ENCODE assay signal across 8 cellular contexts in the genomic region with DNA sequence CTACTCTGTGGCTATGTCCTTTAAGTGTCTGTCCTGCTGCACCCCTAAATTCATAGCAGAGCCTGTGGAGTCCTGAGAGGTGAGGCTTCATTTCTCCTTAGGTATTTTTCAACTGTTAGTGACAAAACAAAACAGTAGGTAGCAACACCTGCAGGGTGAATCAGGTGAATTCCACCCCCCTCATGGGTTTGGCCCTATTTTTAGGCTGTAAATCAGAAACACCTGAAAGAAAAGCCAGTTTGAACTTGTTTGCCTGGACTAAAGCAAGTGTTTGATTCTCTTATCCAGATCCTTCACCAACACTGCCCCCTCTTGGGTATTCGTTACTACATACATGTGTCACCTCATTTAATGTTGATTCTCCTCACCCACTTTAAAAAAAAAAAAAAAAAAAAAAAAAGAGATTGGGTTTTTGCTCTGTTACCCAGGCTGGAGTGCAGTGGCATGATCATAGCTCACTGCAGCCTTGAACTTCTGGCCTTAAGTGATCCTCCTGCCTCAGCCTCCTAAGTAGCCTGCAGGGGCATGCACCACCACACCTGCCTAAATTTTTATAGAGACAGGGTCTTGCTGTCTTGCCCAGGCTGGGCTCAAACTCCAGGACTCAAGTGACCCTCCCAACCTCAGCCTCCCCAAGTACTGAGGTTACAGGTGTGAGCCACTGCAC. TPM values are rescaled to one million over a fixed set of nuclear protein-coding genes. Genes with fewer than 3 reads are reported as not detected.
DNase-seq lines count a peak whose midpoint lies in the region; ATAC-seq and TF ChIP-seq lines count a peak whose summit lies in the region.

No MANE protein-coding gene starts in this region.

- peak in 2 of 3 donors; percentile 20 to 47 for DNase-seq in stimulated activated CD4-positive, alpha-beta T cell treated with anti-CD3 and anti-CD28 coated beads, Interleukin-12 subunit alpha, Interleukin-12 subunit beta, amount 100 ng/mL, for 48 hours (ENCODE audit: low read depth in 2 of 3, low spot score in 1 of 3)
- no peak for DNase-seq in stimulated activated CD4-positive, alpha-beta T cell treated with anti-CD3 and anti-CD28 coated beads, Interleukin-1b, Interleukin-23, amount 100 ng/mL, for 48 hours
- DNase-seq in NCI-H2171 treated with DMSO at 0.1 percent for 48 hours (lab: John Stamatoyannopoulos, UW) (peak; percentile 58), WTC11 (ENCODE audit: low spot score) (no peak), osteoblast (ENCODE audit: insufficient read length, low spot score, missing footprints) (peak; percentile 70), SKM-1 treated with dmso at 0.1 percent for 144 hours (lab: John Stamatoyannopoulos, UW; ENCODE audit: unreplicated experiment) (no peak)

- no peak overlapping the region for H2AFZ ChIP-seq in osteoblast (ENCODE audit: low read length)

- no peaks in the 10 kb centered on the region for H3K36me3 Mint-ChIP-seq in WTC11

- no peaks in the 10 kb centered on the region for H3K4me1 ChIP-seq in osteoblast (ENCODE audit: insufficient read depth, low read length)

- no peak overlapping the region for H3K27ac ChIP-seq in osteoblast (ENCODE audit: low read depth, low read length)

- no peak overlapping the region for H3K4me2 ChIP-seq in osteoblast (ENCODE audit: insufficient read depth, low read length)

- peaks cover 12% of the 10 kb centered on the region for H3K27me3 ChIP-seq in osteoblast (ENCODE audit: insufficient read depth, low read length)

- POLR2A ChIA-PET in WTC11 (lab: Charles Lee) = no interaction called here

- peak overlapping the region; percentile 95 for H3K27ac Mint-ChIP-seq in WTC11

- peaks cover 15% of the 10 kb centered on the region for H3K4me1 Mint-ChIP-seq in WTC11

- TF ChIP-seq CTCF in WTC11 (IDR thresholded peaks at IDR 0.05) = 0 out of 2 replicates have a peak, but pooled peaks have one; percentile 16
- TF ChIP-seq CTCF in osteoblast (IDR thresholded peaks at IDR 0.05; ENCODE audit: extremely low read depth, low read depth, low read length) = peak; percentile 53

- H3K27me3 Mint-ChIP-seq in WTC11 (ENCODE audit: low read depth) = no peaks in the 10 kb centered on the region

- no peaks in the 10 kb centered on the region for H3K9me3 ChIP-seq in osteoblast (ENCODE audit: low read depth, low read length)

- no peak overlapping the region for H3K4me3 ChIP-seq in osteoblast (ENCODE audit: insufficient read depth, low read length)

- CTCF ChIA-PET in WTC11 (lab: Charles Lee) = interaction anchor here (0.6 to 4.2 kb wide), 4 partner anchors 9 to 1157 kb away, joined by 3 to 41 read pairs (median 4); no protein-coding TSS in a partner anchor

- no peaks in the 10 kb centered on the region for H4K20me1 ChIP-seq in osteoblast (ENCODE audit: insufficient read depth, low read length)

- H3K9me3 Mint-ChIP-seq in WTC11 = no peaks in the 10 kb centered on the region

- no peaks in the 10 kb centered on the region for H3K36me3 ChIP-seq in osteoblast (ENCODE audit: insufficient read depth, low read length)

- no peaks in the 10 kb centered on the region for H3K79me2 ChIP-seq in osteoblast (ENCODE audit: insufficient read depth, low read length)

- no peak overlapping the region for H3K4me3 Mint-ChIP-seq in WTC11

- ATAC-seq in HG02763 (IDR thresholded peaks at IDR 0.05; ENCODE audit: unreplicated experiment) = peak; percentile 58
- peak; percentile 81 for ATAC-seq in WTC11
- ATAC-seq in esophagus mucosa = peak; percentile 91

TF ChIP-seq in WTC11, 78 proteins besides CTCF, POLR2A, EP300 and RAD21:
- TF ChIP-seq MYBL2 (CRISPR knock-in tag; IDR thresholded peaks at IDR 0.05) (no peak), TCF7 (CRISPR knock-in tag; IDR thresholded peaks at IDR 0.05; ENCODE audit: low read depth) (no peak), MXD4 (CRISPR knock-in tag; IDR thresholded peaks at IDR 0.05; ENCODE audit: borderline replicate concordance) (no peak), ZNF121 (CRISPR knock-in tag; IDR thresholded peaks at IDR 0.05) (peak; percentile 96), GTF2I (CRISPR knock-in tag; conservative IDR thresholded peaks at IDR 0.05) (peak; percentile 71; the same call in 1 of the 2 replicates), EMX1 (CRISPR knock-in tag; IDR thresholded peaks at IDR 0.05) (no peak)
- TF ChIP-seq, protein P1, sequence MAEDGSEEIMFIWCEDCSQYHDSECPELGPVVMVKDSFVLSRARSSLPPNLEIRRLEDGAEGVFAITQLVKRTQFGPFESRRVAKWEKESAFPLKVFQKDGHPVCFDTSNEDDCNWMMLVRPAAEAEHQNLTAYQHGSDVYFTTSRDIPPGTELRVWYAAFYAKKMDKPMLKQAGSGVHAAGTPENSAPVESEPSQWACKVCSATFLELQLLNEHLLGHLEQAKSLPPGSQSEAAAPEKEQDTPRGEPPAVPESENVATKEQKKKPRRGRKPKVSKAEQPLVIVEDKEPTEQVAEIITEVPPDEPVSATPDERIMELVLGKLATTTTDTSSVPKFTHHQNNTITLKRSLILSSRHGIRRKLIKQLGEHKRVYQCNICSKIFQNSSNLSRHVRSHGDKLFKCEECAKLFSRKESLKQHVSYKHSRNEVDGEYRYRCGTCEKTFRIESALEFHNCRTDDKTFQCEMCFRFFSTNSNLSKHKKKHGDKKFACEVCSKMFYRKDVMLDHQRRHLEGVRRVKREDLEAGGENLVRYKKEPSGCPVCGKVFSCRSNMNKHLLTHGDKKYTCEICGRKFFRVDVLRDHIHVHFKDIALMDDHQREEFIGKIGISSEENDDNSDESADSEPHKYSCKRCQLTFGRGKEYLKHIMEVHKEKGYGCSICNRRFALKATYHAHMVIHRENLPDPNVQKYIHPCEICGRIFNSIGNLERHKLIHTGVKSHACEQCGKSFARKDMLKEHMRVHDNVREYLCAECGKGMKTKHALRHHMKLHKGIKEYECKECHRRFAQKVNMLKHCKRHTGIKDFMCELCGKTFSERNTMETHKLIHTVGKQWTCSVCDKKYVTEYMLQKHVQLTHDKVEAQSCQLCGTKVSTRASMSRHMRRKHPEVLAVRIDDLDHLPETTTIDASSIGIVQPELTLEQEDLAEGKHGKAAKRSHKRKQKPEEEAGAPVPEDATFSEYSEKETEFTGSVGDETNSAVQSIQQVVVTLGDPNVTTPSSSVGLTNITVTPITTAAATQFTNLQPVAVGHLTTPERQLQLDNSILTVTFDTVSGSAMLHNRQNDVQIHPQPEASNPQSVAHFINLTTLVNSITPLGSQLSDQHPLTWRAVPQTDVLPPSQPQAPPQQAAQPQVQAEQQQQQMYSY (CRISPR knock-in tag; IDR thresholded peaks at IDR 0.05) = no peak

RNA-seq across cellular contexts. Expression of a gene that starts 10.3 kb away (rescaled TPM):
- not detected in 3 replicates for total RNA-seq in WTC11 (2021)
- total RNA-seq in esophagus mucosa = not detected
- total RNA-seq in osteoblast = not detected in 2 replicates

RNA-seq across cellular contexts. Expression of a gene that starts 18.5 kb away (rescaled TPM):
- total RNA-seq in WTC11 (2021) (9.1 to 10.4 TPM (median 9.4 TPM) in 3 replicates), esophagus mucosa (5.3 TPM), osteoblast (21.7 and 24.5 TPM in 2 replicates)

Comparison
In these comparisons a context has a peak if more than half of its experiments do, and no peak if none do; other contexts are left out.
1. DNase-seq: peak in stimulated activated CD4-positive, alpha-beta T cell treated with anti-CD3 and anti-CD28 coated beads, Interleukin-12 subunit alpha, Interleukin-12 subunit beta, amount 100 ng/mL, for 48 hours (2 of 3), NCI-H2171 treated with DMSO at 0.1 percent for 48 hours (single experiment) and osteoblast (single experiment); none in stimulated activated CD4-positive, alpha-beta T cell treated with anti-CD3 and anti-CD28 coated beads, Interleukin-1b, Interleukin-23, amount 100 ng/mL, for 48 hours (single experiment), WTC11 (single experiment) and SKM-1 treated with dmso at 0.1 percent for 144 hours (single experiment).
2. Peak in every context shown above with its lines, with median percentiles within 50 percentile points of each other: ATAC-seq.